1 cellular context compared by ENCODE assay signal in genomic region chr5:119070828-119071572, GRCh38.
TF ChIP-seq lines count a peak whose summit lies in the region.

Gene DMXL1, plus strand, starts transcription at chr5:119071087. Its CDS starts 483 bp downstream, at chr5:119071570.

TF ChIP-seq in HepG2, 621 proteins besides CTCF, POLR2A, EP300 and RAD21 (continued from another document and continues in another):
- TF ChIP-seq PRDM10 (CRISPR knock-in tag; IDR thresholded peaks at IDR 0.05; ENCODE audit: low read depth), result no peak; the same call in 1 of the 2 replicates
- TF ChIP-seq DBP (CRISPR knock-in tag; IDR thresholded peaks at IDR 0.05; ENCODE audit: not compliant biosample characterization), result no peak
- no peak for TF ChIP-seq ZFP1 (CRISPR knock-in tag; IDR thresholded peaks at IDR 0.05)
- TF ChIP-seq SKIL (CRISPR knock-in tag; IDR thresholded peaks at IDR 0.05; ENCODE audit: borderline replicate concordance), result no peak
- TF ChIP-seq IRF1 (CRISPR knock-in tag; IDR thresholded peaks at IDR 0.05; ENCODE audit: low read depth), result no peak
- TF ChIP-seq GATAD2A (CRISPR knock-in tag; IDR thresholded peaks at IDR 0.05), result no peak
- peak; percentile 24; the same call in 1 of the 2 replicates for TF ChIP-seq ETV5 (CRISPR knock-in tag; IDR thresholded peaks at IDR 0.05; ENCODE audit: borderline replicate concordance)
- peak; percentile 76 for TF ChIP-seq TFDP2 (CRISPR knock-in tag; IDR thresholded peaks at IDR 0.05)
- no peak for TF ChIP-seq PHF5A (CRISPR knock-in tag; IDR thresholded peaks at IDR 0.05; ENCODE audit: low read depth, unreplicated experiment)
- TF ChIP-seq ZNF451 (CRISPR knock-in tag; IDR thresholded peaks at IDR 0.05), result peak; percentile 53; the same call in 1 of the 2 replicates
- no peak for TF ChIP-seq NR1H2 (CRISPR knock-in tag; IDR thresholded peaks at IDR 0.05; ENCODE audit: borderline replicate concordance, low read depth)
- no peak for TF ChIP-seq ZNF136 (CRISPR knock-in tag; IDR thresholded peaks at IDR 0.05; ENCODE audit: low read depth)
- no peak for TF ChIP-seq SNAI1 (CRISPR knock-in tag; IDR thresholded peaks at IDR 0.05; ENCODE audit: borderline replicate concordance)
- TF ChIP-seq TFDP1 (CRISPR knock-in tag; IDR thresholded peaks at IDR 0.05; ENCODE audit: borderline replicate concordance), result peak; percentile 56; the same call in 1 of the 2 replicates
- peak; percentile 61; the same call in 1 of the 2 replicates for TF ChIP-seq MTA1 (CRISPR knock-in tag; IDR thresholded peaks at IDR 0.05; ENCODE audit: borderline replicate concordance)
- TF ChIP-seq MEIS2 (CRISPR knock-in tag; IDR thresholded peaks at IDR 0.05), result peak; percentile 69
- TF ChIP-seq ZNF547 (CRISPR knock-in tag; IDR thresholded peaks at IDR 0.05), result no peak
- no peak for TF ChIP-seq TAF15 (IDR thresholded peaks at IDR 0.05; ENCODE audit: low read depth, low read length, poor library complexity, severe bottlenecking)
- no peak; the same call in 1 of the 2 replicates for TF ChIP-seq AKAP8 (CRISPR knock-in tag; IDR thresholded peaks at IDR 0.05)
- no peak for TF ChIP-seq ZNF883 (CRISPR knock-in tag; IDR thresholded peaks at IDR 0.05; ENCODE audit: not compliant biosample characterization)
- TF ChIP-seq ZNF704 (CRISPR knock-in tag; IDR thresholded peaks at IDR 0.05; ENCODE audit: borderline replicate concordance), result peak; percentile 25; the same call in 1 of the 2 replicates
- TF ChIP-seq SATB2 (CRISPR knock-in tag; IDR thresholded peaks at IDR 0.05), result no peak
- no peak for TF ChIP-seq ZKSCAN5 (CRISPR knock-in tag; IDR thresholded peaks at IDR 0.05)
- peak; percentile 43 for TF ChIP-seq ZNF781 (CRISPR knock-in tag; IDR thresholded peaks at IDR 0.05; ENCODE audit: borderline replicate concordance, not compliant biosample characterization)
- peak; percentile 94 for TF ChIP-seq THAP11 (CRISPR knock-in tag; IDR thresholded peaks at IDR 0.05)
- TF ChIP-seq NBN (conservative IDR thresholded peaks at IDR 0.05), result no peak
- TF ChIP-seq NCOR1 (IDR thresholded peaks at IDR 0.05; ENCODE audit: borderline replicate concordance, low read length), result no peak
- TF ChIP-seq NCOA1 (CRISPR knock-in tag; IDR thresholded peaks at IDR 0.05), result no peak
- no peak; the same call in 1 of the 2 replicates for TF ChIP-seq RFXAP (CRISPR knock-in tag; IDR thresholded peaks at IDR 0.05; ENCODE audit: borderline replicate concordance)
- TF ChIP-seq ONECUT2 (CRISPR knock-in tag; IDR thresholded peaks at IDR 0.05), result 0 out of 2 replicates have a peak, but pooled peaks have one; percentile 11
- no peak; the same call in 1 of the 2 replicates for TF ChIP-seq STAT6 (CRISPR knock-in tag; IDR thresholded peaks at IDR 0.05; ENCODE audit: borderline replicate concordance)
- TF ChIP-seq NR3C1 (CRISPR knock-in tag; IDR thresholded peaks at IDR 0.05), result no peak
- no peak for TF ChIP-seq ZNF839 (CRISPR knock-in tag; IDR thresholded peaks at IDR 0.05; ENCODE audit: borderline replicate concordance)
- TF ChIP-seq ARID3A (IDR thresholded peaks at IDR 0.05; ENCODE audit: low read depth, low read length), result 0 out of 2 replicates have a peak, but pooled peaks have one; percentile 26
- TF ChIP-seq CEBPZ (IDR thresholded peaks at IDR 0.05; ENCODE audit: low read length), result no peak
